ENCODE assay signal across 20 cellular contexts in genomic region chr11:119709171-119709570, GRCh38. TPM values are rescaled to one million over a fixed set of nuclear protein-coding genes. Genes with fewer than 3 reads are reported as not detected.
DNase-seq lines count a peak whose midpoint lies in the region; ATAC-seq and TF ChIP-seq lines count a peak whose summit lies in the region.
"Had no signal": no experiment of that assay in that cellular context is flagged by ENCODE, and none has a peak within 500 bp of the region (broad histone marks: within the 10 kb centered on the region; RNA-seq: fewer than 3 reads in every experiment).

No MANE protein-coding gene starts in this region.

- ATAC-seq in HG03097 (IDR thresholded peaks at IDR 0.05; ENCODE audit: low FRiP score, unreplicated experiment) = no peak
- no peak for ATAC-seq in esophagus mucosa
- ATAC-seq: activated T-cell treated with anti-CD3 and anti-CD28 coated beads, Interleukin-2, amount 50 U/mL, for 4 hours; CD8-positive, alpha-beta T cell had no signal

- no peak overlapping the region for H2AFZ ChIP-seq in neuron (ENCODE audit: low read depth, low read length)

- peak overlapping the region in 3 of 4 donors; percentile 45 to 69 (median 56) for H3K27ac ChIP-seq in esophagus squamous epithelium

- H3K4me3 ChIP-seq in HFF-Myc (replicated peaks; ENCODE audit: low read depth, low read length) (0 out of 2 replicates have a peak overlapping the region, but pooled peaks have one; percentile 12), esophagus squamous epithelium (no peak overlapping the region), neuron (ENCODE audit: low read length) (peak overlapping the region; percentile 31), foreskin fibroblast (ENCODE audit: low read depth in 1 of 2, low read length in 2 of 2) (no peak overlapping the region)

- TF ChIP-seq POLR2A in esophagus squamous epithelium (IDR thresholded peaks at IDR 0.05) = no peak

- H3K9me3 ChIP-seq in esophagus squamous epithelium (no peaks in the 10 kb centered on the region), neuron (ENCODE audit: low read length) (no peaks in the 10 kb centered on the region)

- intact Hi-C loops in esophagus squamous epithelium (cut with DNase I) = no loop called here

- H3K36me3 ChIP-seq in esophagus squamous epithelium = peaks cover 0 to 50% (median 0%) of the 10 kb centered on the region in 3 donors
- H3K36me3 ChIP-seq in neuron (ENCODE audit: insufficient read depth, low read length) = no peaks in the 10 kb centered on the region

- DNase-seq in HFF-Myc (ENCODE audit: extremely low read depth, low read depth) (no peak), SKM-1 treated with dmso at 0.1 percent for 144 hours (lab: John Stamatoyannopoulos, UW; ENCODE audit: unreplicated experiment) (peak; percentile 18), esophagus squamous epithelium (lab: John Stamatoyannopoulos, UW) (no peak), NCI-H2029 treated with DMSO at 0.1 percent for 48 hours (lab: John Stamatoyannopoulos, UW) (no peak), foreskin fibroblast (no peak)
- DNase-seq: activated CD4-positive, alpha-beta T cell treated with anti-CD3 and anti-CD28 coated beads for 4 hours; activated naive CD4-positive, alpha-beta T cell treated with anti-CD3 and anti-CD28 coated beads, Interleukin-2, amount 50 U/mL, for 16 hours; activated T-cell treated with anti-CD3 and anti-CD28 coated beads, Interleukin-2, amount 50 U/mL, for 4 hours; CD8-positive, alpha-beta T cell; DMS153; effector memory CD4-positive, alpha-beta T cell; HCEC 1CT; Kasumi-1; natural killer cell; SHP77; small intestine; stimulated activated naive B cell treated with anti-CD40 and anti-IgM and Interleukin-4, amounts not matched to agents 10 μg/mL and 1 μg/mL and 100 μg/mL, for 72 hours had no signal

- H3K27me3 ChIP-seq in esophagus squamous epithelium (no peaks in the 10 kb centered on the region), neuron (ENCODE audit: insufficient read depth, low read length) (no peaks in the 10 kb centered on the region)

- 72% methylated on average over 2 to 5 of the region's 9 CpGs for WGBS in esophagus squamous epithelium, 2 donors

- H3K4me1 ChIP-seq in esophagus squamous epithelium = peaks cover 14 to 91% (median 26%) of the 10 kb centered on the region in 3 donors
- peaks cover 32% of the 10 kb centered on the region for H3K4me1 ChIP-seq in neuron (ENCODE audit: insufficient read depth, low read length)

- no peak for TF ChIP-seq CTCF in HFF-Myc (IDR thresholded peaks at IDR 0.05; ENCODE audit: low read depth, low read length, missing control alignments)
- no peak for TF ChIP-seq CTCF in esophagus squamous epithelium (IDR thresholded peaks at IDR 0.05)
- TF ChIP-seq CTCF in foreskin fibroblast (IDR thresholded peaks at IDR 0.05; ENCODE audit: low read depth, low read length) = no peak

RNA-seq across cellular contexts. Expression of gene NECTIN1, which starts 19.8 kb away (rescaled TPM):
- total RNA-seq in esophagus squamous epithelium (100 to 1,000 TPM in 2 of 4 donors, 10 to 100 TPM in 2; 72.5 to 163 (median 117) TPM), esophagus mucosa (299 TPM)

Comparison
In these comparisons a context has a peak if more than half of its experiments do, and no peak if none do; other contexts are left out.
1. H3K4me3 ChIP-seq: peak in HFF-Myc (single experiment) and neuron (single experiment); none in esophagus squamous epithelium (0 of 4) and foreskin fibroblast (0 of 2).